1 cellular context compared by ENCODE assay signal in the genomic region with DNA sequence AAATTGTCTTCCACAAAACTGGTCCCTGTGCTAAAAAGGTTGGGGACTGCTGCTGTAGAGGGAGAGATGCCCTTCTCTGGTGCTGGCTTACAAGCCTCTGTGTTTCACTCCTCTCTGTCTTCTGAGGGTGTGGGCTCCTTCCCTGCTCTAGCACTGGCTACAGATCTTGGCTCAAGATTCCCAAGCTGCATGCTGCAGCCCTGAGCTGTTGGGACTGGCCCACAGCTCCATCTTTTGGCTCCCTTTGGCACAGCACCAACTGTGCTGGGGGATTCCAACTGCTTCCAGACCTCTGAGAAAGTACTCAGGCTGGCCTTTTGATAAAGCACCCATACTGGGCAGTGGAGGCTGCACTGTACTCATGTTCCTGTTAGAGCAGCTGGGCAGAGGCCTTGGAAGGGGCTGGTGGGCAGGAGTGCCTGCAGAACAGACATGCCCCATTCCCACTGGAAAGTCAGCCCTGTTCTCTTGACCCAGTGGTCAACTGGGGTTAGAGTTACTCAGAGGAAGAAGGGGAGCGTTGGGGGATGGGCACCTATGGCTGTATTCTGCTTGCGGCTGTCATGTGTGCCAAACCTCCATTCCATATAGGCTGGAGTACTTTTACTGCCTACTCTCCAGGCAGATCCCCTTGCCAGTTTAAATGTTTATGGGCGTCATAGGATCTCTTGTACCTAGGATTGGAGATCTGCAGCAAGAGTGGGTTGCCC.
TF ChIP-seq lines count a peak whose summit lies in the region.

No MANE protein-coding gene starts in this region.

TF ChIP-seq in HepG2, 621 proteins besides CTCF, POLR2A, EP300 and RAD21 (continued from another document):
- TF ChIP-seq MED8 (CRISPR knock-in tag; IDR thresholded peaks at IDR 0.05; ENCODE audit: insufficient replicate concordance) (no peak), STAG1 (CRISPR knock-in tag; IDR thresholded peaks at IDR 0.05) (peak; percentile 77), HDAC6 (IDR thresholded peaks at IDR 0.05; ENCODE audit: low read depth, low read length) (no peak)
- TF ChIP-seq, protein P1, sequence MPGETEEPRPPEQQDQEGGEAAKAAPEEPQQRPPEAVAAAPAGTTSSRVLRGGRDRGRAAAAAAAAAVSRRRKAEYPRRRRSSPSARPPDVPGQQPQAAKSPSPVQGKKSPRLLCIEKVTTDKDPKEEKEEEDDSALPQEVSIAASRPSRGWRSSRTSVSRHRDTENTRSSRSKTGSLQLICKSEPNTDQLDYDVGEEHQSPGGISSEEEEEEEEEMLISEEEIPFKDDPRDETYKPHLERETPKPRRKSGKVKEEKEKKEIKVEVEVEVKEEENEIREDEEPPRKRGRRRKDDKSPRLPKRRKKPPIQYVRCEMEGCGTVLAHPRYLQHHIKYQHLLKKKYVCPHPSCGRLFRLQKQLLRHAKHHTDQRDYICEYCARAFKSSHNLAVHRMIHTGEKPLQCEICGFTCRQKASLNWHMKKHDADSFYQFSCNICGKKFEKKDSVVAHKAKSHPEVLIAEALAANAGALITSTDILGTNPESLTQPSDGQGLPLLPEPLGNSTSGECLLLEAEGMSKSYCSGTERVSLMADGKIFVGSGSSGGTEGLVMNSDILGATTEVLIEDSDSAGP (CRISPR knock-in tag; IDR thresholded peaks at IDR 0.05; ENCODE audit: borderline replicate concordance) = no peak
- TF ChIP-seq, protein P2, sequence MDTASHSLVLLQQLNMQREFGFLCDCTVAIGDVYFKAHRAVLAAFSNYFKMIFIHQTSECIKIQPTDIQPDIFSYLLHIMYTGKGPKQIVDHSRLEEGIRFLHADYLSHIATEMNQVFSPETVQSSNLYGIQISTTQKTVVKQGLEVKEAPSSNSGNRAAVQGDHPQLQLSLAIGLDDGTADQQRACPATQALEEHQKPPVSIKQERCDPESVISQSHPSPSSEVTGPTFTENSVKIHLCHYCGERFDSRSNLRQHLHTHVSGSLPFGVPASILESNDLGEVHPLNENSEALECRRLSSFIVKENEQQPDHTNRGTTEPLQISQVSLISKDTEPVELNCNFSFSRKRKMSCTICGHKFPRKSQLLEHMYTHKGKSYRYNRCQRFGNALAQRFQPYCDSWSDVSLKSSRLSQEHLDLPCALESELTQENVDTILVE (CRISPR knock-in tag; IDR thresholded peaks at IDR 0.05) = no peak
- TF ChIP-seq, protein P3, sequence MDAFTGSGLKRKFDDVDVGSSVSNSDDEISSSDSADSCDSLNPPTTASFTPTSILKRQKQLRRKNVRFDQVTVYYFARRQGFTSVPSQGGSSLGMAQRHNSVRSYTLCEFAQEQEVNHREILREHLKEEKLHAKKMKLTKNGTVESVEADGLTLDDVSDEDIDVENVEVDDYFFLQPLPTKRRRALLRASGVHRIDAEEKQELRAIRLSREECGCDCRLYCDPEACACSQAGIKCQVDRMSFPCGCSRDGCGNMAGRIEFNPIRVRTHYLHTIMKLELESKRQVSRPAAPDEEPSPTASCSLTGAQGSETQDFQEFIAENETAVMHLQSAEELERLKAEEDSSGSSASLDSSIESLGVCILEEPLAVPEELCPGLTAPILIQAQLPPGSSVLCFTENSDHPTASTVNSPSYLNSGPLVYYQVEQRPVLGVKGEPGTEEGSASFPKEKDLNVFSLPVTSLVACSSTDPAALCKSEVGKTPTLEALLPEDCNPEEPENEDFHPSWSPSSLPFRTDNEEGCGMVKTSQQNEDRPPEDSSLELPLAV (CRISPR knock-in tag; conservative IDR thresholded peaks at IDR 0.05; ENCODE audit: low read depth) = no peak
- TF ChIP-seq, protein P4, sequence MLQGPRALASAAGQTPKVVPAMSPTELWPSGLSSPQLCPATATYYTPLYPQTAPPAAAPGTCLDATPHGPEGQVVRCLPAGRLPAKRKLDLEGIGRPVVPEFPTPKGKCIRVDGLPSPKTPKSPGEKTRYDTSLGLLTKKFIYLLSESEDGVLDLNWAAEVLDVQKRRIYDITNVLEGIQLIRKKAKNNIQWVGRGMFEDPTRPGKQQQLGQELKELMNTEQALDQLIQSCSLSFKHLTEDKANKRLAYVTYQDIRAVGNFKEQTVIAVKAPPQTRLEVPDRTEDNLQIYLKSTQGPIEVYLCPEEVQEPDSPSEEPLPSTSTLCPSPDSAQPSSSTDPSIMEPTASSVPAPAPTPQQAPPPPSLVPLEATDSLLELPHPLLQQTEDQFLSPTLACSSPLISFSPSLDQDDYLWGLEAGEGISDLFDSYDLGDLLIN (CRISPR knock-in tag; IDR thresholded peaks at IDR 0.05; ENCODE audit: borderline replicate concordance) = no peak
- TF ChIP-seq, protein P5, sequence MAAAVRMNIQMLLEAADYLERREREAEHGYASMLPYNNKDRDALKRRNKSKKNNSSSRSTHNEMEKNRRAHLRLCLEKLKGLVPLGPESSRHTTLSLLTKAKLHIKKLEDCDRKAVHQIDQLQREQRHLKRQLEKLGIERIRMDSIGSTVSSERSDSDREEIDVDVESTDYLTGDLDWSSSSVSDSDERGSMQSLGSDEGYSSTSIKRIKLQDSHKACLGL (CRISPR knock-in tag; IDR thresholded peaks at IDR 0.05) = no peak
